In genomic region chr6:37353761-37354525, GRCh38 we compare ENCODE assay signal across 8 cellular contexts. TPM values are rescaled to one million over a fixed set of nuclear protein-coding genes. Genes with fewer than 3 reads are reported as not detected.
DNase-seq lines count a peak whose midpoint lies in the region; ATAC-seq and TF ChIP-seq lines count a peak whose summit lies in the region.

RNF8 (plus strand) TSS chr6:37353983; CDS start chr6:37354165, 182 bp downstream.

- DNase-seq in C1 segment of cervical spinal cord (lab: John Stamatoyannopoulos, UW), result peak; percentile 24 to 89 (median 78)
- peak; percentile 87 for DNase-seq in NCI-H748 treated with DMSO at 0.1 percent for 48 hours (lab: John Stamatoyannopoulos, UW)
- DNase-seq in activated CD4-positive, alpha-beta T cell treated with anti-CD3 and anti-CD28 coated beads, Interleukin-2, amount 50 U/mL, for 48 hours, result peak; percentile 94 to 96
- DNase-seq in dorsolateral prefrontal cortex, result peak; percentile 80 to 93 (median 88)
- DNase-seq in stimulated activated CD4-positive, alpha-beta T cell treated with anti-CD3 and anti-CD28 coated beads, Interleukin-4, amount 100 ng/mL, for 1 hour, result peak; percentile 90

- TF ChIP-seq RAD21 in liver (IDR thresholded peaks at IDR 0.05), result peak; percentile 19 to 52

- peak; percentile 86 for ATAC-seq in GM19328 (IDR thresholded peaks at IDR 0.05; ENCODE audit: unreplicated experiment)
- peak; percentile 81 for ATAC-seq in HG03520 (IDR thresholded peaks at IDR 0.05; ENCODE audit: unreplicated experiment)

- WGBS in liver, result under 1% methylated on average over 54 of the region's 54 CpGs

- H3K27ac ChIP-seq in dorsolateral prefrontal cortex (peak within 1 kb of the TSS in 45 of 59 donors; percentile 1 to 89 (median 64)), liver (ENCODE audit: low read depth in 1 of 2, low read length in 2 of 2) (peak within 1 kb of the TSS; percentile 26 to 63)

- H3K4me1 ChIP-seq in liver (ENCODE audit: control insufficient read depth in 4 of 4, insufficient read depth in 4 of 4, low read length in 3 of 4), result peaks cover 0 to 10% (median 8%) of the 10 kb centered on the region in 4 donors

- intact Hi-C loops in dorsolateral prefrontal cortex (cut with DNase I), result loop anchor here (2.0 to 10.0 kb wide), 2 partner anchors 79 to 341 kb away; partner anchors contain the start of genes CMTR1 (in 1 of the 2) and MDGA1 (in 1 of the 2)

- H3K9me3 ChIP-seq in liver (ENCODE audit: control insufficient read depth in 4 of 4, low read length in 3 of 4), result no peaks in the 10 kb centered on the region

- peak within 1 kb of the TSS; percentile 27 to 58 for H3K9ac ChIP-seq in liver (ENCODE audit: low read depth in 1 of 2, low read length in 2 of 2)

- H3K27me3 ChIP-seq in dorsolateral prefrontal cortex (no peaks in the 10 kb centered on the region), liver (ENCODE audit: control insufficient read depth in 4 of 4, insufficient read depth in 4 of 4, low read length in 3 of 4) (no peaks in the 10 kb centered on the region)

- TF ChIP-seq CTCF in dorsolateral prefrontal cortex (IDR thresholded peaks at IDR 0.05 in 54 of 56, conservative IDR thresholded peaks at IDR 0.05 in 2 of 56; ENCODE audit: low read depth in 1 of 56, partially characterized antibody in 56 of 56) (peak in 14 of 56 donors; percentile 3 to 38 (median 24)), liver (IDR thresholded peaks at IDR 0.05; ENCODE audit: low read depth, low read length, missing input control) (no peak)

- H3K4me3 ChIP-seq in dorsolateral prefrontal cortex (peak within 1 kb of the TSS; percentile 59 to 94 (median 82)), liver (ENCODE audit: low read depth in 1 of 3, low read length in 3 of 3) (peak within 1 kb of the TSS; percentile 79 to 89 (median 82))

- H3K36me3 ChIP-seq in liver (ENCODE audit: control insufficient read depth in 4 of 4, insufficient read depth in 3 of 4, low read depth in 1 of 4, low read length in 3 of 4), result no peaks in the 10 kb centered on the region

TF ChIP-seq in liver, 16 proteins besides CTCF, POLR2A, EP300 and RAD21:
- TF ChIP-seq TAF1 (conservative IDR thresholded peaks at IDR 0.05) (no peak), EGR1 (IDR thresholded peaks at IDR 0.05; ENCODE audit: low read depth in 2 of 2) (no peak), YY1 (IDR thresholded peaks at IDR 0.05) (peak; percentile 91), RXRA (IDR thresholded peaks at IDR 0.05) (peak; percentile 6 to 13), HNF4A (conservative IDR thresholded peaks at IDR 0.05) (peak in 1 of 2 donors; percentile 19), SP1 (IDR thresholded peaks at IDR 0.05) (peak; percentile 15), GABPA (IDR thresholded peaks at IDR 0.05 in 1 of 2, conservative IDR thresholded peaks at IDR 0.05 in 1 of 2) (peak in 1 of 2 donors; percentile 31)
- TF ChIP-seq, protein P1, sequence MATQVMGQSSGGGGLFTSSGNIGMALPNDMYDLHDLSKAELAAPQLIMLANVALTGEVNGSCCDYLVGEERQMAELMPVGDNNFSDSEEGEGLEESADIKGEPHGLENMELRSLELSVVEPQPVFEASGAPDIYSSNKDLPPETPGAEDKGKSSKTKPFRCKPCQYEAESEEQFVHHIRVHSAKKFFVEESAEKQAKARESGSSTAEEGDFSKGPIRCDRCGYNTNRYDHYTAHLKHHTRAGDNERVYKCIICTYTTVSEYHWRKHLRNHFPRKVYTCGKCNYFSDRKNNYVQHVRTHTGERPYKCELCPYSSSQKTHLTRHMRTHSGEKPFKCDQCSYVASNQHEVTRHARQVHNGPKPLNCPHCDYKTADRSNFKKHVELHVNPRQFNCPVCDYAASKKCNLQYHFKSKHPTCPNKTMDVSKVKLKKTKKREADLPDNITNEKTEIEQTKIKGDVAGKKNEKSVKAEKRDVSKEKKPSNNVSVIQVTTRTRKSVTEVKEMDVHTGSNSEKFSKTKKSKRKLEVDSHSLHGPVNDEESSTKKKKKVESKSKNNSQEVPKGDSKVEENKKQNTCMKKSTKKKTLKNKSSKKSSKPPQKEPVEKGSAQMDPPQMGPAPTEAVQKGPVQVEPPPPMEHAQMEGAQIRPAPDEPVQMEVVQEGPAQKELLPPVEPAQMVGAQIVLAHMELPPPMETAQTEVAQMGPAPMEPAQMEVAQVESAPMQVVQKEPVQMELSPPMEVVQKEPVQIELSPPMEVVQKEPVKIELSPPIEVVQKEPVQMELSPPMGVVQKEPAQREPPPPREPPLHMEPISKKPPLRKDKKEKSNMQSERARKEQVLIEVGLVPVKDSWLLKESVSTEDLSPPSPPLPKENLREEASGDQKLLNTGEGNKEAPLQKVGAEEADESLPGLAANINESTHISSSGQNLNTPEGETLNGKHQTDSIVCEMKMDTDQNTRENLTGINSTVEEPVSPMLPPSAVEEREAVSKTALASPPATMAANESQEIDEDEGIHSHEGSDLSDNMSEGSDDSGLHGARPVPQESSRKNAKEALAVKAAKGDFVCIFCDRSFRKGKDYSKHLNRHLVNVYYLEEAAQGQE (IDR thresholded peaks at IDR 0.05), result peak; percentile 23

RNA-seq across cellular contexts. Expression of gene RNF8, which starts in this region (rescaled TPM):
- total RNA-seq in dorsolateral prefrontal cortex (10 to 100 TPM; 16.3 to 45.3 (median 30.9) TPM), liver (1 to 10 TPM; 8.5 to 9.9 TPM)
- polyA plus RNA-seq in liver, result 1 to 10 TPM; 6.1 to 6.5 TPM

Comparison
In these comparisons a context has a peak if more than half of its experiments do, and no peak if none do; other contexts are left out.
1. Peak in every context shown above with its lines: DNase-seq, ATAC-seq, H3K4me3 ChIP-seq and H3K27ac ChIP-seq.